In genomic region chr7:27351786-27352185, GRCh38 we compare ENCODE assay signal across 21 cellular contexts.
"Had no signal": no experiment of that assay in that cellular context is flagged by ENCODE, and none has a peak within 500 bp of the region (broad histone marks: within the 10 kb centered on the region; RNA-seq: fewer than 3 reads in every experiment).

No MANE protein-coding gene starts in this region.

- H3K4me3 ChIP-seq: K562, SJSA1, SK-N-MC had no signal

- DNase-seq: IMR-90; MM.1S; NCI-H1048; NCI-H1105; NCI-H1436 treated with DMSO at 0.1 percent for 48 hours; NCI-H1694; NCI-H1930; NCI-H2107; NCI-H2227 treated with DMSO at 0.1 percent for 48 hours; NCI-H524; NCI-H526 treated with DMSO at 0.1 percent for 48 hours; NCI-H82; NK-92 treated with Interleukin-12 subunit alpha and Interleukin-12 subunit beta, amount 100 ng/mL, for 24 hours; Right ventricle myocardium superior; RPMI8226; SIG-M5 had no signal

- H3K27ac ChIP-seq: SJSA1, SK-N-MC had no signal

- H3K9me3 ChIP-seq: SJSA1 had no signal

- H3K36me3 ChIP-seq: SJSA1 had no signal

- FAIRE-seq: HepG2, K562, RCC 7860 had no signal

- ATAC-seq: HepG2, K562 had no signal
